8 cellular contexts compared by ENCODE assay signal in the genomic region with DNA sequence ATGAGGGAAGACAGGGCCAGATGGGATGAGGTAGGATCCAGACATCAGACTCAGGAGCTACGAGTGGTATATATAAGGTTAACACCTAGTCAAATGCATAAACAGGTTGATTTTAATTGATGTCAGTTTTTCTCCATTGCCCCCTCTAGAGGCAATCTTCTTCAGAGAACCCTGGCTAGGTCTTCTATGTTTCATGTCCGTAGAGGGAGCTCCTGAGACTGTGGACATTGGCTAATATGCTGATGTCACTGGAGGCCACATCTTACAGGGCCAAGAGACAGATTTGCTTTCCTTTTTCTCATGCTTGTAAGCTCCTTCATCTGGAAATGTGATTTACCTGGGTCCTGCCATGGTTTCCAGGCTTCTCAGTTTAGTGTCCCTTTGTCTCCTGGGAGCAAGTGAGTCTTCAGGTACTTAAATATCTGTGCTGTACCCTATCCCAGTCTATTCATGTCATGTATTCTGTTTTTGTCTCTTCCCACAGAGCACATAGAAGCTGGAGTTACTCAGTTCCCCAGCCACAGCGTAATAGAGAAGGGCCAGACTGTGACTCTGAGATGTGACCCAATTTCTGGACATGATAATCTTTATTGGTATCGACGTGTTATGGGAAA.
DNase-seq lines count a peak whose midpoint lies in the region; ATAC-seq and TF ChIP-seq lines count a peak whose summit lies in the region.

No MANE protein-coding gene starts in this region.

- no peak overlapping the region for H3K56ac ChIP-seq in IMR-90 (ENCODE audit: extremely low read depth, insufficient read depth, low read length)

- no peak overlapping the region; the same call in 1 of the 2 replicates for H4K91ac ChIP-seq in IMR-90 (ENCODE audit: insufficient read depth, low read depth, low read length)

- dilution Hi-C loops in IMR-90 (cut with HindIII; ENCODE audit: low sequenced_read_pairs, unreplicated experiment), result no loop called here

- POLR2A ChIA-PET in IMR-90 (lab: Charles Lee; ENCODE audit: unreplicated experiment), result no interaction called here

- H3K14ac ChIP-seq in IMR-90 (replicated peaks; ENCODE audit: low read depth, low read length), result peak overlapping the region; percentile 18

- CTCF ChIA-PET in IMR-90 (lab: Yijun Ruan, JAX), result interaction anchor here (0.6 to 3.1 kb wide), 21 partner anchors 15 to 1874 kb away, joined by 3 to 24 read pairs (median 5); no protein-coding TSS in a partner anchor

- no peak overlapping the region for H2AK9ac ChIP-seq in IMR-90 (replicated peaks; ENCODE audit: low read depth, low read length, poor library complexity)

- in situ Hi-C loops in GM23248 (cut with MboI) (no loop called here), IMR-90 (cut with MboI; ENCODE audit: low sequenced_read_pairs) (no loop called here), transverse colon (cut with MboI; ENCODE audit: low pct_ligation_motif_present in 1 of 4, low pct_unique_long_range_greater_than_20kb in 1 of 4, low sequenced_read_pairs in 3 of 4) (no loop called here)

- peak overlapping the region; percentile 65; the same call in 1 of the 2 replicates for H3K18ac ChIP-seq in IMR-90 (ENCODE audit: low read depth, low read length)

- H3K9me1 ChIP-seq in IMR-90 (ENCODE audit: insufficient read depth, low read length), result peaks cover 5% of the 10 kb centered on the region

- no peaks in the 10 kb centered on the region for H3K36me3 ChIP-seq in GM23248 (ENCODE audit: low read depth)
- H3K36me3 ChIP-seq in IMR-90 (ENCODE audit: control insufficient read depth, insufficient read depth, low read length), result no peaks in the 10 kb centered on the region
- no peaks in the 10 kb centered on the region for H3K36me3 ChIP-seq in transverse colon

- peaks cover 11% of the 10 kb centered on the region for H3K4me1 ChIP-seq in GM23248 (ENCODE audit: insufficient read depth)
- peaks cover 7% of the 10 kb centered on the region for H3K4me1 ChIP-seq in IMR-90 (ENCODE audit: control insufficient read depth, insufficient read depth, low read length)
- peaks cover 0 to 10% (median 3%) of the 10 kb centered on the region in 4 donors for H3K4me1 ChIP-seq in transverse colon

- TF ChIP-seq EP300 in transverse colon (IDR thresholded peaks at IDR 0.05; ENCODE audit: low read depth), result no peak

- WGBS in GM23248 (ENCODE audit: low coverage in 1 of 2, low lambda C conversion rate in 2 of 2, missing lambda C conversion rate in 2 of 2), 2 experiments, result 53 to 56% methylated on average over 5 of the region's 5 CpGs
- 80% methylated on average over 3 of the region's 5 CpGs; no CpG with 5 or more reads in 1 of the 2 experiments for WGBS in IMR-90 (ENCODE audit: extremely low coverage in 2 of 2, insufficient read length in 1 of 2), 2 experiments
- WGBS in transverse colon (ENCODE audit: low coverage in 1 of 2), 2 donors, result 68 to 72% methylated on average over 4 to 5 of the region's 5 CpGs

- H4K8ac ChIP-seq in IMR-90 (ENCODE audit: low read depth in 2 of 2, low read length in 2 of 2), result peak overlapping the region; percentile 23 to 85; a peak in 3 of 4 replicates

- H2BK120ac ChIP-seq in IMR-90 (ENCODE audit: low read depth, low read length), result peak overlapping the region; percentile 55; the same call in 1 of the 2 replicates

- H2BK20ac ChIP-seq in IMR-90 (ENCODE audit: low read depth, low read length), result peak overlapping the region; percentile 58; the same call in 1 of the 2 replicates

- H4K5ac ChIP-seq in IMR-90 (ENCODE audit: low read depth, low read length), result peak overlapping the region; percentile 83; the same call in 1 of the 2 replicates

- no peaks in the 10 kb centered on the region for H4K20me1 ChIP-seq in GM23248 (ENCODE audit: insufficient read depth)
- no peaks in the 10 kb centered on the region for H4K20me1 ChIP-seq in IMR-90 (ENCODE audit: insufficient read depth, low read length)

- peak; percentile 84 for ATAC-seq in IMR-90 (ENCODE audit: low read depth)

- H3K4me3 ChIP-seq in GM23248 (no peak overlapping the region), IMR-90 (ENCODE audit: insufficient read depth, low read depth, low read length) (no peak overlapping the region), transverse colon (no peak overlapping the region)

- H3K9me3 ChIP-seq in GM23248 (ENCODE audit: low read depth), result no peaks in the 10 kb centered on the region
- H3K9me3 ChIP-seq in IMR-90 (ENCODE audit: control insufficient read depth, insufficient read depth, low read length), result no peaks in the 10 kb centered on the region
- no peaks in the 10 kb centered on the region for H3K9me3 ChIP-seq in transverse colon

- peak overlapping the region; percentile 23 for H3K4ac ChIP-seq in IMR-90 (ENCODE audit: low read depth, low read length)

- no peak overlapping the region for H3K23ac ChIP-seq in IMR-90 (ENCODE audit: low read depth, low read length)

- peak overlapping the region; percentile 87 for H2AFZ ChIP-seq in GM23248
- H2AFZ ChIP-seq in IMR-90 (replicated peaks; ENCODE audit: low read length, poor library complexity), result peak overlapping the region; percentile 78

- BruUV-seq in IMR-90 (replicated peaks; lab: Mats Ljungman, UMichigan), result no TSS peak

- H3K4me2 ChIP-seq in GM23248 (ENCODE audit: unreplicated experiment) (no peak overlapping the region), IMR-90 (ENCODE audit: low read depth, low read length) (peak overlapping the region; percentile 34; the same call in 1 of the 2 replicates)

- no peaks in the 10 kb centered on the region for H3K79me2 ChIP-seq in GM23248 (ENCODE audit: insufficient read depth)

- 0 out of 2 replicates have a peak, but pooled peaks cover 4% of the 10 kb centered on the region for H3F3A ChIP-seq in GM23248 (ENCODE audit: insufficient read depth)

- no peaks in the 10 kb centered on the region for H3K27me3 ChIP-seq in GM23248 (replicated peaks; ENCODE audit: insufficient read depth)
- no peaks in the 10 kb centered on the region for H3K27me3 ChIP-seq in IMR-90 (ENCODE audit: control insufficient read depth, insufficient read depth, low read length)
- H3K27me3 ChIP-seq in transverse colon, result no peaks in the 10 kb centered on the region

- no peaks in the 10 kb centered on the region for H3K9me2 ChIP-seq in GM23248 (ENCODE audit: insufficient read depth)

- no peak for TF ChIP-seq POLR2A in IMR-90 (IDR thresholded peaks at IDR 0.05; ENCODE audit: low read depth, low read length)
- no peak for TF ChIP-seq POLR2A in transverse colon (IDR thresholded peaks at IDR 0.05)

- H2BK5ac ChIP-seq in IMR-90 (ENCODE audit: low read depth, low read length, poor library complexity, severe bottlenecking), result no peak overlapping the region

- TF ChIP-seq CTCF in IMR-90 (conservative IDR thresholded peaks at IDR 0.05; ENCODE audit: low read depth, low read length), result peak; percentile 99
- peak; percentile 68 for TF ChIP-seq CTCF in VCaP (conservative IDR thresholded peaks at IDR 0.05)
- peak in 3 of 5 experiments; percentile 20 to 25 (median 24) for TF ChIP-seq CTCF in transverse colon (IDR thresholded peaks at IDR 0.05)

- no peak overlapping the region for H2AK5ac ChIP-seq in IMR-90 (ENCODE audit: low read depth, low read length)

- intact Hi-C loops in IMR-90 (cut with micrococcal nuclease), result loop anchor here (1.0 kb wide), 1 partner anchor 52 kb away; no protein-coding TSS in a partner anchor
- intact Hi-C loops in transverse colon (cut with DNase I; ENCODE audit: low total_unique reads), result no loop called here

- DNase-seq in AG08395 (ENCODE audit: low spot score) (peak; percentile 88), GM03348 (ENCODE audit: low spot score) (peak; percentile 69), GM23248 (peak; percentile 92), IMR-90 (peak; percentile 81), hepatic stellate cell (ENCODE audit: low spot score) (peak; percentile 70), transverse colon (no peak)
- no peak for DNase-seq in stimulated activated CD4-positive, alpha-beta T cell treated with anti-CD3 and anti-CD28 coated beads, Interleukin-2, amount 100 ng/mL, for 48 hours

- H3K27ac ChIP-seq in GM23248 (no peak overlapping the region), IMR-90 (ENCODE audit: insufficient read depth, low read length) (no peak overlapping the region), VCaP (0 out of 2 replicates have a peak overlapping the region, but pooled peaks have one; percentile 7), transverse colon (no peak overlapping the region)

- no peak overlapping the region for H3K9ac ChIP-seq in GM23248
- no peak overlapping the region for H3K9ac ChIP-seq in IMR-90 (ENCODE audit: low read depth, low read length)

- TF ChIP-seq RAD21 in IMR-90 (IDR thresholded peaks at IDR 0.05; ENCODE audit: low read length), result peak; percentile 43

- peak overlapping the region; percentile 72; the same call in 2 of the 3 replicates for H2BK15ac ChIP-seq in IMR-90 (ENCODE audit: low read depth, low read length)

- H3K79me1 ChIP-seq in IMR-90 (ENCODE audit: low read depth in 1 of 2, low read length in 2 of 2), result no peaks in the 10 kb centered on the region

TF ChIP-seq in IMR-90, 13 proteins besides CTCF, POLR2A, EP300 and RAD21:
- TF ChIP-seq FOS (IDR thresholded peaks at IDR 0.05; ENCODE audit: low read depth, low read length) (no peak), SMC3 (IDR thresholded peaks at IDR 0.05; ENCODE audit: low read depth, low read length) (peak; percentile 53), CHD1 (IDR thresholded peaks at IDR 0.05; ENCODE audit: low read depth, low read length) (no peak), MAFK (IDR thresholded peaks at IDR 0.05; ENCODE audit: low read depth, low read length) (no peak), CEBPB (IDR thresholded peaks at IDR 0.05; ENCODE audit: low read depth, low read length) (peak; percentile 71), RFX5 (IDR thresholded peaks at IDR 0.05; ENCODE audit: low read depth, low read length) (no peak)
TF ChIP-seq in IMR-90: peak in this region for 2.

Comparison
In these comparisons a context has a peak if more than half of its experiments do, and no peak if none do; other contexts are left out.
1. DNase-seq: peak in AG08395 (single experiment), GM03348 (single experiment), GM23248 (single experiment), IMR-90 (single experiment) and hepatic stellate cell (single experiment); none in transverse colon (single experiment) and stimulated activated CD4-positive, alpha-beta T cell treated with anti-CD3 and anti-CD28 coated beads, Interleukin-2, amount 100 ng/mL, for 48 hours (0 of 2).
2. CTCF ChIP-seq: peak in every context shown above with its lines; median percentile 99 in IMR-90; 68 in VCaP; 24 in transverse colon.